ENCODE assay signal across 2 cellular contexts in the genomic region with DNA sequence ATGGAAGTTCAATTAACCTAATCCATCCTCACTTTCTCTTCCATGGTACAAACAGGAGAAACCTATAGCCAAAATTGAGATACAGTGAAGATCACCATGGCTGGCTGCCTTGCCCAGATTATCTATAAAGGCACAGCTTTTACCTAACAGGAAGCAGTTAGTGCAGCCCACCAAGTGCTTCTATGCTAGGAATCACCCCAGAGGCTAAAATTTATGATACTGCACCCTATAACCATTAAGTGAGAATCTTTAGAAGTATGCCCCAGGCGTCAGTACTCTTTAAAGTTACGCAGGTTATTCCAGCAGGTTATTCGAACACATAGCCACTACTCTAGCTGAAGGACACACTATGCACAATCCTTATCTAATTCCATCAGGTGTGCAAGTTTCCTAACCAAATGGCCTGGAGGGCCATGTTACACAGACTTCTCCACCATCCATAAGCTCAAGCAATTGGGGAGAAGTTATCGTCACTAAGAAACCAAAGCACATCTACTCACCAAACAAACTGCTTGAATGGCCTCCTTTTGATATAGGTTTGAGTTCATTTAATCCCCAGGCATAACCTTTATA.
TF ChIP-seq lines count a peak whose summit lies in the region.

No MANE protein-coding gene starts in this region.

TF ChIP-seq in IMR-90, 13 proteins besides CTCF, POLR2A, EP300 and RAD21:
- TF ChIP-seq NFE2L2 (IDR thresholded peaks at IDR 0.05; ENCODE audit: low read depth, low read length) = no peak
- no peak for TF ChIP-seq CEBPB (IDR thresholded peaks at IDR 0.05; ENCODE audit: low read depth, low read length)
- TF ChIP-seq RFX5 (IDR thresholded peaks at IDR 0.05; ENCODE audit: low read depth, low read length) = no peak
- TF ChIP-seq BHLHE40 (IDR thresholded peaks at IDR 0.05; ENCODE audit: low read depth, low read length) = no peak
- TF ChIP-seq CHD1 (IDR thresholded peaks at IDR 0.05; ENCODE audit: low read depth, low read length) = no peak
- no peak for TF ChIP-seq ELK1 (IDR thresholded peaks at IDR 0.05; ENCODE audit: borderline replicate concordance, low read depth, low read length)
- no peak for TF ChIP-seq MXI1 (IDR thresholded peaks at IDR 0.05; ENCODE audit: borderline replicate concordance, low read depth, low read length)
- TF ChIP-seq MAFK (IDR thresholded peaks at IDR 0.05; ENCODE audit: low read depth, low read length) = no peak
- TF ChIP-seq FOS (IDR thresholded peaks at IDR 0.05; ENCODE audit: low read depth, low read length) = no peak
- no peak for TF ChIP-seq SMC3 (IDR thresholded peaks at IDR 0.05; ENCODE audit: low read depth, low read length)
- TF ChIP-seq MAZ (IDR thresholded peaks at IDR 0.05; ENCODE audit: borderline replicate concordance, low read depth, low read length) = no peak
- no peak for TF ChIP-seq USF2 (IDR thresholded peaks at IDR 0.05; ENCODE audit: low read depth, low read length)
- no peak for TF ChIP-seq RCOR1 (IDR thresholded peaks at IDR 0.05; ENCODE audit: insufficient replicate concordance, low read length)
TF ChIP-seq in IMR-90: peak in this region for 0.

TF ChIP-seq in WTC11, 78 proteins besides CTCF, POLR2A, EP300 and RAD21:
- TF ChIP-seq ATF6 (CRISPR knock-in tag; IDR thresholded peaks at IDR 0.05) = no peak
- TF ChIP-seq, protein P1, sequence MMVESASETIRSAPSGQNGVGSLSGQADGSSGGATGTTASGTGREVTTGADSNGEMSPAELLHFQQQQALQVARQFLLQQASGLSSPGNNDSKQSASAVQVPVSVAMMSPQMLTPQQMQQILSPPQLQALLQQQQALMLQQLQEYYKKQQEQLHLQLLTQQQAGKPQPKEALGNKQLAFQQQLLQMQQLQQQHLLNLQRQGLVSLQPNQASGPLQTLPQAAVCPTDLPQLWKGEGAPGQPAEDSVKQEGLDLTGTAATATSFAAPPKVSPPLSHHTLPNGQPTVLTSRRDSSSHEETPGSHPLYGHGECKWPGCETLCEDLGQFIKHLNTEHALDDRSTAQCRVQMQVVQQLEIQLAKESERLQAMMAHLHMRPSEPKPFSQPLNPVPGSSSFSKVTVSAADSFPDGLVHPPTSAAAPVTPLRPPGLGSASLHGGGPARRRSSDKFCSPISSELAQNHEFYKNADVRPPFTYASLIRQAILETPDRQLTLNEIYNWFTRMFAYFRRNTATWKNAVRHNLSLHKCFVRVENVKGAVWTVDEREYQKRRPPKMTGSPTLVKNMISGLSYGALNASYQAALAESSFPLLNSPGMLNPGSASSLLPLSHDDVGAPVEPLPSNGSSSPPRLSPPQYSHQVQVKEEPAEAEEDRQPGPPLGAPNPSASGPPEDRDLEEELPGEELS (CRISPR knock-in tag; IDR thresholded peaks at IDR 0.05) = no peak
- no peak for TF ChIP-seq ETV6 (CRISPR knock-in tag; IDR thresholded peaks at IDR 0.05)
- TF ChIP-seq, protein P2, sequence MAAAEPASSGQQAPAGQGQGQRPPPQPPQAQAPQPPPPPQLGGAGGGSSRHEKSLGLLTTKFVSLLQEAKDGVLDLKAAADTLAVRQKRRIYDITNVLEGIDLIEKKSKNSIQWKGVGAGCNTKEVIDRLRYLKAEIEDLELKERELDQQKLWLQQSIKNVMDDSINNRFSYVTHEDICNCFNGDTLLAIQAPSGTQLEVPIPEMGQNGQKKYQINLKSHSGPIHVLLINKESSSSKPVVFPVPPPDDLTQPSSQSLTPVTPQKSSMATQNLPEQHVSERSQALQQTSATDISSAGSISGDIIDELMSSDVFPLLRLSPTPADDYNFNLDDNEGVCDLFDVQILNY (CRISPR knock-in tag; IDR thresholded peaks at IDR 0.05) = no peak
- no peak for TF ChIP-seq SMAD3 (CRISPR knock-in tag; IDR thresholded peaks at IDR 0.05; ENCODE audit: borderline replicate concordance)
- TF ChIP-seq RORB (CRISPR knock-in tag; IDR thresholded peaks at IDR 0.05) = no peak
- no peak for TF ChIP-seq CREB1 (CRISPR knock-in tag; IDR thresholded peaks at IDR 0.05)
- TF ChIP-seq, protein P3, sequence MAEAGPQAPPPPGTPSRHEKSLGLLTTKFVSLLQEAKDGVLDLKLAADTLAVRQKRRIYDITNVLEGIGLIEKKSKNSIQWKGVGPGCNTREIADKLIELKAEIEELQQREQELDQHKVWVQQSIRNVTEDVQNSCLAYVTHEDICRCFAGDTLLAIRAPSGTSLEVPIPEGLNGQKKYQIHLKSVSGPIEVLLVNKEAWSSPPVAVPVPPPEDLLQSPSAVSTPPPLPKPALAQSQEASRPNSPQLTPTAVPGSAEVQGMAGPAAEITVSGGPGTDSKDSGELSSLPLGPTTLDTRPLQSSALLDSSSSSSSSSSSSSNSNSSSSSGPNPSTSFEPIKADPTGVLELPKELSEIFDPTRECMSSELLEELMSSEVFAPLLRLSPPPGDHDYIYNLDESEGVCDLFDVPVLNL (CRISPR knock-in tag; IDR thresholded peaks at IDR 0.05; ENCODE audit: borderline replicate concordance, low read depth) = no peak
- TF ChIP-seq, protein P4, sequence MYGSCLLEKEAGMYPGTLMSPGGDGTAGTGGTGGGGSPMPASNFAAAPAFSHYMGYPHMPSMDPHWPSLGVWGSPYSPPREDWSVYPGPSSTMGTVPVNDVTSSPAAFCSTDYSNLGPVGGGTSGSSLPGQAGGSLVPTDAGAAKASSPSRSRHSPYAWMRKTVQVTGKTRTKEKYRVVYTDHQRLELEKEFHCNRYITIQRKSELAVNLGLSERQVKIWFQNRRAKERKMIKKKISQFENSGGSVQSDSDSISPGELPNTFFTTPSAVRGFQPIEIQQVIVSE (CRISPR knock-in tag; IDR thresholded peaks at IDR 0.05; ENCODE audit: borderline replicate concordance) = no peak
- no peak for TF ChIP-seq PRDM15 (CRISPR knock-in tag; IDR thresholded peaks at IDR 0.05)
- TF ChIP-seq, protein P5, sequence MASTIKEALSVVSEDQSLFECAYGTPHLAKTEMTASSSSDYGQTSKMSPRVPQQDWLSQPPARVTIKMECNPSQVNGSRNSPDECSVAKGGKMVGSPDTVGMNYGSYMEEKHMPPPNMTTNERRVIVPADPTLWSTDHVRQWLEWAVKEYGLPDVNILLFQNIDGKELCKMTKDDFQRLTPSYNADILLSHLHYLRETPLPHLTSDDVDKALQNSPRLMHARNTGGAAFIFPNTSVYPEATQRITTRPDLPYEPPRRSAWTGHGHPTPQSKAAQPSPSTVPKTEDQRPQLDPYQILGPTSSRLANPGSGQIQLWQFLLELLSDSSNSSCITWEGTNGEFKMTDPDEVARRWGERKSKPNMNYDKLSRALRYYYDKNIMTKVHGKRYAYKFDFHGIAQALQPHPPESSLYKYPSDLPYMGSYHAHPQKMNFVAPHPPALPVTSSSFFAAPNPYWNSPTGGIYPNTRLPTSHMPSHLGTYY (CRISPR knock-in tag; IDR thresholded peaks at IDR 0.05) = no peak
- no peak for TF ChIP-seq SMAD4 (CRISPR knock-in tag; IDR thresholded peaks at IDR 0.05)
